Comparison of ENCODE assay signal across 13 cellular contexts in the genomic region with DNA sequence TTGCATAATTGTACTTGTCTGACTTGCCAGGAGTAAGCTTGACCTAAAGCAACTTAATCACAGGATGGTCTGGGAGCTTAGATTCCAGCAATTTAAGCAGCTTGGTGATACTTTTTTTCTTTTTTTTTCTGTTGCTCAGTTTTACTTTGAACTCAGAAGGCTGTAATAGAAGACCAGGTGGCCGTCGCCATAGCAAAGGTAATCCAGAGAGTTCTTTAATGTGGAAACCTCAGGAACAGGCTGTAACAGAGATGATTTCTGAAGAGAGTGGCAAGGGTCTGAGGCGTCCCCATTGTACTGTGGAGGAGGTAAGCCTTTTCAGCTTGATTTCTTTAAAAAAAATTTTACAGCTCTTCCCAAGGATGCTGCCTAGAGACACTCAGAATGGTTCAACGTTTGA. TPM values are rescaled to one million over a fixed set of nuclear protein-coding genes. Genes with fewer than 3 reads are reported as not detected.
DNase-seq lines count a peak whose midpoint lies in the region; ATAC-seq and TF ChIP-seq lines count a peak whose summit lies in the region.
"Had no signal": no experiment of that assay in that cellular context is flagged by ENCODE, and none has a peak within 500 bp of the region (broad histone marks: within the 10 kb centered on the region; RNA-seq: fewer than 3 reads in every experiment).

No MANE protein-coding gene starts in this region.

- no peak overlapping the region for H4K91ac ChIP-seq in mesenchymal stem cell (ENCODE audit: low read length)

- intact Hi-C loops in activated naive CD4-positive, alpha-beta T cell treated with anti-CD3 and anti-CD28 coated beads for 36 hours (cut with micrococcal nuclease) = no loop called here
- intact Hi-C loops in CD4-positive, alpha-beta T cell (cut with DNase I, micrococcal nuclease) = no loop called here

- no peak overlapping the region for H3K27ac ChIP-seq in mesenchymal stem cell (ENCODE audit: low read length, poor library complexity, severe bottlenecking)
- H3K27ac ChIP-seq in CD4-positive, alpha-beta T cell (ENCODE audit: low read depth, low read length) = no peak overlapping the region

- H3K4ac ChIP-seq in mesenchymal stem cell (ENCODE audit: low read depth in 1 of 2, low read length in 2 of 2) = no peak overlapping the region

- no peak overlapping the region for H3K14ac ChIP-seq in mesenchymal stem cell (ENCODE audit: low read length in 2 of 2)

- H4K8ac ChIP-seq in mesenchymal stem cell (ENCODE audit: low read length) = no peak overlapping the region

- TF ChIP-seq CTCF in brain (conservative IDR thresholded peaks at IDR 0.05) (no peak), nephron progenitor cell (IDR thresholded peaks at IDR 0.05) (no peak)
- no peak for TF ChIP-seq CTCF in CD4-positive, alpha-beta T cell (IDR thresholded peaks at IDR 0.05)

- no peak overlapping the region for H3K4me2 ChIP-seq in mesenchymal stem cell (ENCODE audit: low read length, poor library complexity, severe bottlenecking)
- H3K4me2 ChIP-seq: GM23338 had no signal

- H3K9ac ChIP-seq in mesenchymal stem cell (ENCODE audit: low read length) = no peak overlapping the region

- no peak overlapping the region for H2AK5ac ChIP-seq in mesenchymal stem cell (ENCODE audit: low read length, severe bottlenecking)

- H3K4me3 ChIP-seq in mesenchymal stem cell (ENCODE audit: insufficient read depth in 1 of 2, low read depth in 1 of 2, low read length in 2 of 2) = no peak overlapping the region
- H3K4me3 ChIP-seq: GM23338 had no signal

- CTCF ChIA-PET in activated naive CD4-positive, alpha-beta T cell treated with anti-CD3 and anti-CD28 coated beads for 36 hours (lab: Charles Lee) = interaction anchor here (1.1 kb wide), 1 partner anchor 10 kb away, joined by 3 read pairs; no protein-coding TSS in a partner anchor
- CTCF ChIA-PET in CD4-positive, alpha-beta T cell (lab: Charles Lee) = no interaction called here

- no peak for ATAC-seq in CD4-positive, alpha-beta T cell (ENCODE audit: poor library complexity)
- ATAC-seq: GM23338 had no signal

- POLR2A ChIA-PET in CD4-positive, alpha-beta T cell (lab: Charles Lee) = interaction anchor here (0.7 to 0.9 kb wide), 2 partner anchors 19 to 674 kb away, joined by 3 to 6 read pairs; no protein-coding TSS in a partner anchor

- no peaks in the 10 kb centered on the region for H3K9me3 Mint-ChIP-seq in activated naive CD4-positive, alpha-beta T cell treated with anti-CD3 and anti-CD28 coated beads for 36 hours
- no peaks in the 10 kb centered on the region for H3K9me3 Mint-ChIP-seq in brain
- H3K9me3 Mint-ChIP-seq in nephron progenitor cell = no peaks in the 10 kb centered on the region
- H3K9me3 Mint-ChIP-seq in CD4-positive, alpha-beta T cell = no peaks in the 10 kb centered on the region
- H3K9me3 Mint-ChIP-seq: CD4-positive, CD25-positive, alpha-beta regulatory T cell; GM23338 had no signal

- H3K23ac ChIP-seq in mesenchymal stem cell (ENCODE audit: low read length in 2 of 2) = no peak overlapping the region

- no peak overlapping the region for H2BK5ac ChIP-seq in mesenchymal stem cell (ENCODE audit: low read depth, low read length, poor library complexity, severe bottlenecking)

- peak overlapping the region; percentile 36 for H3K27ac Mint-ChIP-seq in activated naive CD4-positive, alpha-beta T cell treated with anti-CD3 and anti-CD28 coated beads for 36 hours
- peak overlapping the region in 3 of 5 experiments; percentile 23 to 75 (median 47) for H3K27ac Mint-ChIP-seq in brain
- H3K27ac Mint-ChIP-seq in nephron progenitor cell = peak overlapping the region; percentile 82
- no peak overlapping the region for H3K27ac Mint-ChIP-seq in CD4-positive, alpha-beta T cell
- H3K27ac Mint-ChIP-seq: CD4-positive, CD25-positive, alpha-beta regulatory T cell; GM23338 had no signal

- H3K36me3 ChIP-seq in mesenchymal stem cell (ENCODE audit: control insufficient read depth in 1 of 2, insufficient read depth in 2 of 2, low read depth in 1 of 2, low read length in 2 of 2) = peaks cover 22 to 84% of the 10 kb centered on the region in 2 experiments

- H3K9me3 ChIP-seq in mesenchymal stem cell (ENCODE audit: control insufficient read depth, low read length) = no peaks in the 10 kb centered on the region
- no peaks in the 10 kb centered on the region for H3K9me3 ChIP-seq in CD4-positive, alpha-beta T cell (ENCODE audit: control insufficient read depth, low read length)
- H3K9me3 ChIP-seq: BE2C, Caco-2 had no signal

- H2BK120ac ChIP-seq in mesenchymal stem cell (ENCODE audit: low read depth, low read length) = no peak overlapping the region

- H3K79me1 ChIP-seq in mesenchymal stem cell (replicated peaks; ENCODE audit: low read length, poor library complexity, severe bottlenecking) = peaks cover 11% of the 10 kb centered on the region

- no peak overlapping the region for H2BK12ac ChIP-seq in mesenchymal stem cell (ENCODE audit: low read length in 2 of 2)

- H3K27me3 ChIP-seq in mesenchymal stem cell (ENCODE audit: control insufficient read depth in 1 of 2, insufficient read depth in 1 of 2, low read length in 2 of 2) = no peaks in the 10 kb centered on the region
- no peaks in the 10 kb centered on the region for H3K27me3 ChIP-seq in CD4-positive, alpha-beta T cell (ENCODE audit: control insufficient read depth, insufficient read depth, low read length)
- H3K27me3 ChIP-seq: BE2C had no signal

- 96% methylated on average over 4 of the region's 4 CpGs for WGBS in mesenchymal stem cell

- no peak overlapping the region for H2BK15ac ChIP-seq in mesenchymal stem cell (ENCODE audit: low read depth, poor library complexity, severe bottlenecking)

- H3K18ac ChIP-seq in mesenchymal stem cell (ENCODE audit: low read depth in 1 of 2, low read length in 2 of 2) = no peak overlapping the region

- no peak overlapping the region for H2AFZ ChIP-seq in mesenchymal stem cell (ENCODE audit: low read depth, low read length)
- H2AFZ ChIP-seq: GM23338 had no signal

- H3K36me3 Mint-ChIP-seq in activated naive CD4-positive, alpha-beta T cell treated with anti-CD3 and anti-CD28 coated beads for 36 hours (ENCODE audit: low read depth) = peaks cover 45% of the 10 kb centered on the region
- H3K36me3 Mint-ChIP-seq in brain (peaks cover 79% of the 10 kb centered on the region), nephron progenitor cell (ENCODE audit: low read depth) (peaks cover 55% of the 10 kb centered on the region)
- H3K36me3 Mint-ChIP-seq in CD4-positive, alpha-beta T cell (ENCODE audit: low read depth) = peaks cover 86% of the 10 kb centered on the region

- peaks cover 10% of the 10 kb centered on the region for H3K4me1 Mint-ChIP-seq in activated naive CD4-positive, alpha-beta T cell treated with anti-CD3 and anti-CD28 coated beads for 36 hours (ENCODE audit: low read depth)
- H3K4me1 Mint-ChIP-seq in brain (no peaks in the 10 kb centered on the region), nephron progenitor cell (no peaks in the 10 kb centered on the region)
- H3K4me1 Mint-ChIP-seq in CD4-positive, alpha-beta T cell (ENCODE audit: low read depth) = peaks cover 8% of the 10 kb centered on the region
- H3K4me1 Mint-ChIP-seq: GM23338 had no signal

- H3K27me3 Mint-ChIP-seq in activated naive CD4-positive, alpha-beta T cell treated with anti-CD3 and anti-CD28 coated beads for 36 hours (ENCODE audit: low read depth) = no peaks in the 10 kb centered on the region
- H3K27me3 Mint-ChIP-seq in brain (no peaks in the 10 kb centered on the region), nephron progenitor cell (ENCODE audit: low read depth, poor library complexity) (no peaks in the 10 kb centered on the region)
- no peaks in the 10 kb centered on the region for H3K27me3 Mint-ChIP-seq in CD4-positive, alpha-beta T cell
- H3K27me3 Mint-ChIP-seq: CD4-positive, CD25-positive, alpha-beta regulatory T cell had no signal

- H3K4me1 ChIP-seq in mesenchymal stem cell (ENCODE audit: control insufficient read depth, insufficient read depth, low read depth, low read length) = no peaks in the 10 kb centered on the region
- H3K4me1 ChIP-seq: BE2C, Caco-2 had no signal

- no peak overlapping the region for H3K4me3 Mint-ChIP-seq in activated naive CD4-positive, alpha-beta T cell treated with anti-CD3 and anti-CD28 coated beads for 36 hours
- H3K4me3 Mint-ChIP-seq in brain (no peak overlapping the region), nephron progenitor cell (no peak overlapping the region)
- H3K4me3 Mint-ChIP-seq in CD4-positive, alpha-beta T cell = no peak overlapping the region
- H3K4me3 Mint-ChIP-seq: CD4-positive, CD25-positive, alpha-beta regulatory T cell; GM23338 had no signal

- no peak for DNase-seq in activated naive CD4-positive, alpha-beta T cell treated with anti-CD3 and anti-CD28 coated beads for 36 hours
- DNase-seq in activated naive CD4-positive, alpha-beta T cell (lab: John Stamatoyannopoulos, UW) = no peak
- DNase-seq in nephron progenitor cell = no peak
- no peak for DNase-seq in mesenchymal stem cell
- DNase-seq in CD4-positive, alpha-beta T cell = no peak
- DNase-seq: ACHN; BE2C; C1 segment of cervical spinal cord; Caco-2; CD4-positive, CD25-positive, alpha-beta regulatory T cell; HCEC 1CT had no signal

RNA-seq across cellular contexts. Expression of gene SENP2, which starts 20.1 kb away (rescaled TPM):
- 10 to 100 TPM; 19.4 to 25.0 TPM for total RNA-seq in activated naive CD4-positive, alpha-beta T cell treated with anti-CD3 and anti-CD28 coated beads for 36 hours
- 11.2 TPM for polyA plus RNA-seq in brain (ENCODE audit: insufficient read depth, low read depth, low replicate concordance)
- 24.9 TPM for polyA plus RNA-seq in mesenchymal stem cell (2013, experiment 1 of 2)
- polyA plus RNA-seq in mesenchymal stem cell (2013, experiment 2 of 2) = 24.3 TPM
- total RNA-seq in CD4-positive, alpha-beta T cell = 10 to 100 TPM; 61.1 to 61.2 TPM

RNA-seq across cellular contexts. Expression of gene LIPH, which starts 53.8 kb away (rescaled TPM):
- not detected for total RNA-seq in activated naive CD4-positive, alpha-beta T cell treated with anti-CD3 and anti-CD28 coated beads for 36 hours
- polyA plus RNA-seq in brain (ENCODE audit: insufficient read depth, low read depth, low replicate concordance) = not detected
- polyA plus RNA-seq in mesenchymal stem cell (2013, experiment 1 of 2) = 0.01 TPM
- not detected for polyA plus RNA-seq in mesenchymal stem cell (2013, experiment 2 of 2)
- not detected for total RNA-seq in CD4-positive, alpha-beta T cell
- total RNA-seq: CD4-positive, CD25-positive, alpha-beta regulatory T cell had no signal
- polyA plus RNA-seq: CD4-positive, CD25-positive, alpha-beta regulatory T cell had no signal
